Comparison of ENCODE assay signal across 8 cellular contexts in genomic region chr10:63666836-63667383, GRCh38.
DNase-seq lines count a peak whose midpoint lies in the region; ATAC-seq lines count a peak whose summit lies in the region.

No MANE protein-coding gene starts in this region.

- DNase-seq in AG08395 (ENCODE audit: low spot score) (peak; percentile 78), fibroblast of gingiva (ENCODE audit: low read depth) (peak; percentile 96), NCI-H345 (lab: John Stamatoyannopoulos, UW) (no peak), DMS79 (lab: John Stamatoyannopoulos, UW) (no peak), NCI-H1417 treated with DMSO at 0.1 percent for 48 hours (lab: John Stamatoyannopoulos, UW) (no peak), midbrain (lab: John Stamatoyannopoulos, UW) (no peak)

- ATAC-seq in GM19395 (IDR thresholded peaks at IDR 0.05; ENCODE audit: unreplicated experiment) (peak; percentile 81), HG03460 (IDR thresholded peaks at IDR 0.05; ENCODE audit: unreplicated experiment) (peak; percentile 88)

Comparison
In these comparisons a context has a peak if more than half of its experiments do, and no peak if none do; other contexts are left out.
1. DNase-seq: peak in AG08395 (single experiment) and fibroblast of gingiva (single experiment); none in NCI-H345 (single experiment), DMS79 (single experiment), NCI-H1417 treated with DMSO at 0.1 percent for 48 hours (single experiment) and midbrain (single experiment).